Comparison of ENCODE assay signal across 8 cellular contexts in genomic region chr11:67054851-67055523, GRCh38. TPM values are rescaled to one million over a fixed set of nuclear protein-coding genes. Genes with fewer than 3 reads are reported as not detected.
A peak's percentile ranks its signal among the peaks of the same experiment; 100 is the strongest.
DNase-seq lines count a peak whose midpoint lies in the region; ATAC-seq, FAIRE-seq and TF ChIP-seq lines count a peak whose summit lies in the region.

No MANE protein-coding gene starts in this region.

- H3K9ac ChIP-seq in GM12878 (ENCODE audit: control insufficient read depth, insufficient read depth, low read length) = no peak overlapping the region

- peaks cover 10% of the 10 kb centered on the region for H3K4me1 ChIP-seq in GM12878 (ENCODE audit: control insufficient read depth, insufficient read depth, low read length)
- H3K4me1 ChIP-seq in right lobe of liver = peaks cover 0 to 58% (median 31%) of the 10 kb centered on the region in 4 donors
- peaks cover 4% of the 10 kb centered on the region for H3K4me1 ChIP-seq in CD8-positive, alpha-beta memory T cell (ENCODE audit: insufficient read depth, low read length)

- H3K9me3 ChIP-seq in GM12878 (replicated peaks; ENCODE audit: control insufficient read depth, insufficient read depth, low read length) = no peaks in the 10 kb centered on the region
- H3K9me3 ChIP-seq in right lobe of liver = no peaks in the 10 kb centered on the region
- H3K9me3 ChIP-seq in CD8-positive, alpha-beta memory T cell (ENCODE audit: low read length) = no peaks in the 10 kb centered on the region

- DNase-seq in GM13976 (ENCODE audit: low spot score) (peak; percentile 64), NCI-H2171 treated with DMSO at 0.1 percent for 48 hours (lab: John Stamatoyannopoulos, UW) (peak; percentile 71), GM12878 (ENCODE audit: low read depth, low spot score) (no peak), right lobe of liver (peak in 1 of 3 donors; percentile 87), SKM-1 (lab: John Stamatoyannopoulos, UW; ENCODE audit: unreplicated experiment) (no peak), inferior parietal cortex (ENCODE audit: extremely low spot score) (no peak)
- DNase-seq in CD8-positive, alpha-beta memory T cell = no peak

- peaks cover 5 to 8% of the 10 kb centered on the region in 2 donors for H3K27me3 Mint-ChIP-seq in CD8-positive, alpha-beta memory T cell

- no peaks in the 10 kb centered on the region for H4K20me1 ChIP-seq in GM12878 (ENCODE audit: control insufficient read depth, insufficient read depth)

- H3K27me3 ChIP-seq in GM12878 (replicated peaks in 1 of 2; ENCODE audit: control insufficient read depth in 2 of 2, insufficient read depth in 2 of 2, low read length in 1 of 2) (no peaks in the 10 kb centered on the region), right lobe of liver (no peaks in the 10 kb centered on the region)
- H3K27me3 ChIP-seq in CD8-positive, alpha-beta memory T cell (ENCODE audit: insufficient read depth, low read length, poor library complexity, severe bottlenecking) = no peaks in the 10 kb centered on the region

- no peak overlapping the region for H3K4me2 ChIP-seq in GM12878 (ENCODE audit: control insufficient read depth, insufficient read depth)

- TF ChIP-seq RAD21 in GM12878 (IDR thresholded peaks at IDR 0.05; ENCODE audit: insufficient read depth, low read depth, low read length) = no peak

- H3K36me3 ChIP-seq in GM12878 (ENCODE audit: control insufficient read depth in 2 of 2, insufficient read depth in 2 of 2, low read length in 1 of 2) = no peaks in the 10 kb centered on the region
- H3K36me3 ChIP-seq in right lobe of liver = no peaks in the 10 kb centered on the region
- H3K36me3 ChIP-seq in CD8-positive, alpha-beta memory T cell (ENCODE audit: insufficient read depth, low read length) = no peaks in the 10 kb centered on the region

- 45% methylated on average over 10 of the region's 10 CpGs for WGBS in GM12878 (ENCODE audit: insufficient coverage, insufficient replicate concordance, low lambda C conversion rate, missing lambda C conversion rate)
- WGBS in right lobe of liver (ENCODE audit: insufficient coverage, low coverage, low lambda C conversion rate, missing lambda C conversion rate) = 46% methylated on average over 4 of the region's 10 CpGs

- CTCF ChIA-PET in GM12878 (lab: Yijun Ruan, JAX) = interaction anchor here (0.6 to 5.9 kb wide), 10 partner anchors 13 to 327 kb away, joined by 3 to 55 read pairs (median 4); no protein-coding TSS in a partner anchor
- CTCF ChIA-PET in CD8-positive, alpha-beta memory T cell (lab: Charles Lee) = no interaction called here

- in situ Hi-C loops in GM13976 (cut with MboI; ENCODE audit: low sequenced_read_pairs, unreplicated experiment) = no loop called here
- in situ Hi-C loops in GM12878 (cut with MboI) = no loop called here

- TF ChIP-seq CTCF in GM13976 (IDR thresholded peaks at IDR 0.05; ENCODE audit: borderline replicate concordance, control extremely low read depth, extremely low read depth, insufficient read depth, missing control alignments) (no peak), GM12878 (IDR thresholded peaks at IDR 0.05 in 2 of 3, conservative IDR thresholded peaks at IDR 0.05 in 1 of 3; ENCODE audit: control insufficient read depth in 2 of 3, extremely low read depth in 1 of 3, insufficient read depth in 1 of 3, low read depth in 3 of 3, low read length in 3 of 3) (no peak), right lobe of liver (IDR thresholded peaks at IDR 0.05) (no peak)

- no peaks in the 10 kb centered on the region for H3K79me2 ChIP-seq in GM12878 (ENCODE audit: control insufficient read depth, insufficient read depth, low read length)

- H3K4me3 ChIP-seq in GM12878 = no peak overlapping the region
- no peak overlapping the region for H3K4me3 ChIP-seq in right lobe of liver
- no peak overlapping the region for H3K4me3 ChIP-seq in CD8-positive, alpha-beta memory T cell (ENCODE audit: low read length)

- FAIRE-seq in GM12878 (lab: Jason Lieb, UNC) = no peak

- H3K9me3 Mint-ChIP-seq in CD8-positive, alpha-beta memory T cell = no peaks in the 10 kb centered on the region

- H3K27ac Mint-ChIP-seq in CD8-positive, alpha-beta memory T cell = no peak overlapping the region

- SMC1A ChIA-PET in GM12878 (lab: Charles Lee; ENCODE audit: uncharacterized antibody, unreplicated experiment) = interaction anchor here (0.6 to 1.7 kb wide), 3 partner anchors 19 to 262 kb away, joined by 3 to 6 read pairs (median 4); no protein-coding TSS in a partner anchor

- intact Hi-C loops in GM12878 (cut with micrococcal nuclease; ENCODE audit: unreplicated experiment) = no loop called here
- intact Hi-C loops in right lobe of liver (cut with DNase I) = no loop called here

- H3K4me3 Mint-ChIP-seq in CD8-positive, alpha-beta memory T cell = no peak overlapping the region

- no peak overlapping the region for H2AFZ ChIP-seq in GM12878 (ENCODE audit: control insufficient read depth, low read depth, low read length)

- RAD21 ChIA-PET in GM12878 (lab: Charles Lee; ENCODE audit: unreplicated experiment) = interaction anchor here (0.5 to 1.3 kb wide), 4 partner anchors 18 to 263 kb away, joined by 3 to 6 read pairs (median 4); no protein-coding TSS in a partner anchor

- no peak overlapping the region for H3K27ac ChIP-seq in GM12878 (ENCODE audit: control insufficient read depth, insufficient read depth)
- H3K27ac ChIP-seq in right lobe of liver = peak overlapping the region; percentile 76 to 88 (median 83)
- no peak overlapping the region for H3K27ac ChIP-seq in CD8-positive, alpha-beta memory T cell (ENCODE audit: low read depth, low read length)

- no peaks in the 10 kb centered on the region for H3K36me3 Mint-ChIP-seq in CD8-positive, alpha-beta memory T cell

- no peak for TF ChIP-seq POLR2A in GM12878 (IDR thresholded peaks at IDR 0.05; ENCODE audit: low read depth, low read length)
- TF ChIP-seq POLR2A in right lobe of liver (IDR thresholded peaks at IDR 0.05) = no peak

- peak; percentile 34 for ATAC-seq in GM12878
- ATAC-seq in right lobe of liver = peak; percentile 1 to 54 (median 22)
- no peak for ATAC-seq in HG03039 (IDR thresholded peaks at IDR 0.05; ENCODE audit: unreplicated experiment)

- BruUV-seq in GM12878 (replicated peaks; lab: Mats Ljungman, UMichigan) = no TSS peak

- no peak for TF ChIP-seq EP300 in GM12878 (IDR thresholded peaks at IDR 0.05; ENCODE audit: borderline replicate concordance in 1 of 2, control insufficient read depth in 1 of 2, low read depth in 2 of 2, low read length in 2 of 2)

- H3K4me1 Mint-ChIP-seq in CD8-positive, alpha-beta memory T cell = peaks cover 7 to 12% (median 9%) of the 10 kb centered on the region in 3 donors

- POLR2A ChIA-PET in GM12878 (lab: Charles Lee) = no interaction called here
- POLR2A ChIA-PET in CD8-positive, alpha-beta memory T cell (lab: Charles Lee) = no interaction called here

RNA-seq across cellular contexts. Expression of gene RHOD, which starts 1.7 kb away (rescaled TPM):
- not detected in 2 replicates for total RNA-seq in GM12878 (2013; cell fraction: nucleolus; rRNA removed)
- total RNA-seq in GM12878 (2014; rRNA removed) = 2.1 and 2.7 TPM in 2 replicates
- 0.72 and 0.83 TPM in 2 replicates for total RNA-seq in GM12878 (2014; rRNA removed; fragmentation: Illumina TruSeq; extraction: Trizol)
- total RNA-seq in GM12878 (2021) = 2.2 and 2.6 TPM in 2 replicates
- polyA plus RNA-seq in GM12878 (2011; ENCODE audit: low read depth) = 0.26 TPM
- polyA plus RNA-seq in GM12878 (2011; rRNA removed) = 0.12 TPM in 1 of 2 replicates, not detected in the other
- 0.09 and 0.12 TPM in 2 replicates for polyA plus RNA-seq in GM12878 (2011; cell fraction: cytosol; rRNA removed)
- polyA plus RNA-seq in GM12878 (2011; cell fraction: nucleus; rRNA removed) = 0.24 TPM in 1 of 2 replicates, not detected in the other
- polyA plus RNA-seq in GM12878 (2012) = 2.3 and 2.8 TPM in 2 replicates
- polyA plus RNA-seq in GM12878 (2014; fragmentation: Illumina TruSeq; extraction: Trizol) = 0.17 and 0.84 TPM in 2 replicates
- polyA plus RNA-seq in GM12878 (2014; fragmentation: Nextera tagmentation; extraction: Ambion mirVana) = under 1 TPM in 1 of 2 experiments, not detected in 1; 0.15 TPM
- polyA plus RNA-seq in GM12878 (2014; rRNA removed) = 2.6 and 3.7 TPM in 2 replicates
- 1 to 10 TPM; 1.9 to 2.0 TPM for polyA plus RNA-seq in GM12878 (2016; fragmentation: Nextera tagmentation; extraction: Ambion mirVana)
- not detected in 2 replicates for polyA minus RNA-seq in GM12878 (2011; rRNA and poly(A)+ RNA removed)
- 1.4 and 1.9 TPM in 2 replicates for polyA minus RNA-seq in GM12878 (2011; cell fraction: cytosol; rRNA and poly(A)+ RNA removed)
- 0.24 and 0.67 TPM in 2 replicates for polyA minus RNA-seq in GM12878 (2011; cell fraction: nucleus; rRNA and poly(A)+ RNA removed)
- 100 to 1,000 TPM in 1 of 6 experiments, 10 to 100 TPM in 5; 17.8 to 106 (median 47.3) TPM for total RNA-seq in right lobe of liver
- total RNA-seq in CD8-positive, alpha-beta memory T cell = 1 to 10 TPM; 1.7 to 1.9 TPM
- 1.1 TPM for polyA plus RNA-seq in CD8-positive, alpha-beta memory T cell

RNA-seq across cellular contexts. Expression of gene SYT12, which starts 32.1 kb away (rescaled TPM):
- 0.10 and 0.48 TPM in 2 replicates for total RNA-seq in GM12878 (2013; cell fraction: nucleolus; rRNA removed)
- total RNA-seq in GM12878 (2014; rRNA removed) (2.0 and 2.3 TPM in 2 replicates), GM12878 (2014; rRNA removed; fragmentation: Illumina TruSeq; extraction: Trizol) (0.78 and 1.1 TPM in 2 replicates), GM12878 (2021) (1.4 and 1.6 TPM in 2 replicates), right lobe of liver (10 to 100 TPM in 4 of 6 experiments, 1 to 10 TPM in 2; 1.8 to 35.3 (median 14.2) TPM)
- 0.14 TPM for polyA plus RNA-seq in GM12878 (2011; ENCODE audit: low read depth)
- polyA plus RNA-seq in GM12878 (2011; rRNA removed) (not detected in 2 replicates), GM12878 (2014; fragmentation: Illumina TruSeq; extraction: Trizol) (0.06 and 0.65 TPM in 2 replicates), GM12878 (2014; fragmentation: Nextera tagmentation; extraction: Ambion mirVana) (under 1 TPM; 0.02 to 0.11 TPM), GM12878 (2014; rRNA removed) (1.3 and 1.4 TPM in 2 replicates), GM12878 (2016; fragmentation: Nextera tagmentation; extraction: Ambion mirVana) (under 1 TPM; 0.59 to 0.84 TPM)
- 0.01 and 0.02 TPM in 2 replicates for polyA plus RNA-seq in GM12878 (2011; cell fraction: cytosol; rRNA removed)
- polyA plus RNA-seq in GM12878 (2011; cell fraction: nucleus; rRNA removed) = 0.09 TPM in 1 of 2 replicates, not detected in the other
- 0.54 and 0.87 TPM in 2 replicates for polyA plus RNA-seq in GM12878 (2012)
- 0.05 and 0.07 TPM in 2 replicates for polyA minus RNA-seq in GM12878 (2011; rRNA and poly(A)+ RNA removed)
- polyA minus RNA-seq in GM12878 (2011; cell fraction: cytosol; rRNA and poly(A)+ RNA removed) = 0.21 TPM in 1 of 2 replicates, not detected in the other
- polyA minus RNA-seq in GM12878 (2011; cell fraction: nucleus; rRNA and poly(A)+ RNA removed) = 0.12 and 0.29 TPM in 2 replicates
- total RNA-seq in CD8-positive, alpha-beta memory T cell = not detected
- not detected for polyA plus RNA-seq in CD8-positive, alpha-beta memory T cell

Comparison
In these comparisons a context has a peak if more than half of its experiments do, and no peak if none do; other contexts are left out.
1. DNase-seq: peak in GM13976 (single experiment) and NCI-H2171 treated with DMSO at 0.1 percent for 48 hours (single experiment); none in GM12878 (single experiment), SKM-1 (single experiment), inferior parietal cortex (single experiment) and CD8-positive, alpha-beta memory T cell (0 of 5).
2. H3K27ac ChIP-seq: peak in right lobe of liver (3 of 3); none in GM12878 (single experiment) and CD8-positive, alpha-beta memory T cell (single experiment).
3. RNA of gene RHOD, which starts 1.7 kb away (total RNA-seq): 17.8 to 106 TPM in right lobe of liver; 0.72 to 2.7 TPM in GM12878 and 1.7 to 1.9 TPM in CD8-positive, alpha-beta memory T cell; every median in the first group is over 4 times any median in the second.